In genomic region chr7:148915211-148915610, GRCh38 we compare ENCODE assay signal across 1 cellular context.
TF ChIP-seq lines count a peak whose summit lies in the region.

No MANE protein-coding gene starts in this region.

TF ChIP-seq in WTC11, 78 proteins besides CTCF, POLR2A, EP300 and RAD21 (continued from another document):
- TF ChIP-seq PRDM15 (CRISPR knock-in tag; IDR thresholded peaks at IDR 0.05) (no peak), MXD4 (CRISPR knock-in tag; IDR thresholded peaks at IDR 0.05; ENCODE audit: borderline replicate concordance) (no peak), JUN (CRISPR knock-in tag; IDR thresholded peaks at IDR 0.05) (no peak), ZBTB43 (CRISPR knock-in tag; IDR thresholded peaks at IDR 0.05) (no peak), ZNF138 (CRISPR knock-in tag; conservative IDR thresholded peaks at IDR 0.05) (no peak), IRF2 (CRISPR knock-in tag; IDR thresholded peaks at IDR 0.05; ENCODE audit: borderline replicate concordance, low read depth) (no peak), JAZF1 (CRISPR knock-in tag; IDR thresholded peaks at IDR 0.05) (no peak), KAT7 (CRISPR knock-in tag; IDR thresholded peaks at IDR 0.05; ENCODE audit: borderline replicate concordance) (no peak), NR3C1 (CRISPR knock-in tag; conservative IDR thresholded peaks at IDR 0.05; ENCODE audit: low read depth) (no peak), MAX (CRISPR knock-in tag; IDR thresholded peaks at IDR 0.05) (no peak), HMGA2 (CRISPR knock-in tag; IDR thresholded peaks at IDR 0.05) (no peak), NR2C2 (CRISPR knock-in tag; IDR thresholded peaks at IDR 0.05) (no peak), AR (CRISPR knock-in tag; IDR thresholded peaks at IDR 0.05) (no peak)
